11 cellular contexts compared by ENCODE assay signal in genomic region chr14:73236752-73237218, GRCh38. TPM values are rescaled to one million over a fixed set of nuclear protein-coding genes. Genes with fewer than 3 reads are reported as not detected.
DNase-seq lines count a peak whose midpoint lies in the region; ATAC-seq, FAIRE-seq and TF ChIP-seq lines count a peak whose summit lies in the region.
"Had no signal": no experiment of that assay in that cellular context is flagged by ENCODE, and none has a peak within 500 bp of the region (broad histone marks: within the 10 kb centered on the region; RNA-seq: fewer than 3 reads in every experiment).

No MANE protein-coding gene starts in this region.

- 61 to 62% methylated on average over 6 of the region's 7 CpGs for WGBS in testis, 2 donors

- H3K9me3 ChIP-seq in kidney (ENCODE audit: control insufficient read depth in 1 of 2, low read length in 2 of 2) (no peaks in the 10 kb centered on the region), testis (no peaks in the 10 kb centered on the region)
- H3K9me3 ChIP-seq: vagina had no signal

- TF ChIP-seq POLR2A in testis (IDR thresholded peaks at IDR 0.05) = no peak

- H3K4me3 Mint-ChIP-seq in activated T-cell treated with anti-CD3 and anti-CD28 coated beads, Interleukin-2, amount 50 U/mL, for 72 hours = peak overlapping the region; percentile 61 to 77
- H3K4me3 Mint-ChIP-seq in activated naive CD8-positive, alpha-beta T cell = peak overlapping the region; percentile 72

- peak overlapping the region in 1 of 2 donors; percentile 63 for H3K4me3 ChIP-seq in kidney (ENCODE audit: low read length in 2 of 2)
- peak overlapping the region; percentile 64 for H3K4me3 ChIP-seq in testis

- H3K27ac ChIP-seq in kidney (ENCODE audit: low read depth in 2 of 2, low read length in 2 of 2) = peak overlapping the region; percentile 43 to 89
- H3K27ac ChIP-seq in testis = peak overlapping the region in 1 of 2 donors; percentile 87

- FAIRE-seq in kidney (lab: Jason Lieb, UNC) = no peak

- no peaks in the 10 kb centered on the region for H3K36me3 ChIP-seq in kidney (ENCODE audit: control insufficient read depth in 1 of 2, insufficient read depth in 2 of 2, low read length in 2 of 2)
- no peaks in the 10 kb centered on the region for H3K36me3 ChIP-seq in testis (ENCODE audit: low read depth, missing control alignments)
- H3K36me3 ChIP-seq: vagina had no signal

- intact Hi-C loops in kidney (cut with DNase I) (no loop called here), testis (cut with DNase I; ENCODE audit: low total_unique reads) (no loop called here)

- no peaks in the 10 kb centered on the region for H3K27me3 ChIP-seq in testis
- H3K27me3 ChIP-seq: vagina had no signal

- no peak overlapping the region for H3K27ac Mint-ChIP-seq in activated T-cell treated with anti-CD3 and anti-CD28 coated beads, Interleukin-2, amount 50 U/mL, for 72 hours
- no peak overlapping the region for H3K27ac Mint-ChIP-seq in activated naive CD8-positive, alpha-beta T cell

- H3K4me1 ChIP-seq in kidney (ENCODE audit: control insufficient read depth in 1 of 2, insufficient read depth in 1 of 2, low read depth in 1 of 2, low read length in 2 of 2) (peaks cover 15 to 40% of the 10 kb centered on the region in 2 donors), testis (peaks cover 21% of the 10 kb centered on the region)

- no peak for ATAC-seq in activated T-cell treated with anti-CD3 and anti-CD28 coated beads, Interleukin-2, amount 50 U/mL, for 72 hours (replicated peaks in 1 of 2)
- no peak for ATAC-seq in GM19463 (IDR thresholded peaks at IDR 0.05; ENCODE audit: unreplicated experiment)

- H3K4me1 Mint-ChIP-seq in activated T-cell treated with anti-CD3 and anti-CD28 coated beads, Interleukin-2, amount 50 U/mL, for 72 hours (ENCODE audit: low read depth) = peaks cover 28% of the 10 kb centered on the region
- H3K4me1 Mint-ChIP-seq in activated naive CD8-positive, alpha-beta T cell (ENCODE audit: low read depth) = peaks cover 16% of the 10 kb centered on the region

- TF ChIP-seq CTCF in kidney (IDR thresholded peaks at IDR 0.05; ENCODE audit: borderline replicate concordance, extremely low read depth, insufficient read depth) = no peak
- no peak for TF ChIP-seq CTCF in testis (IDR thresholded peaks at IDR 0.05)

- peaks cover 0 to 4% of the 10 kb centered on the region in 2 donors for H3K36me3 Mint-ChIP-seq in activated T-cell treated with anti-CD3 and anti-CD28 coated beads, Interleukin-2, amount 50 U/mL, for 72 hours (ENCODE audit: insufficient read depth in 2 of 2)
- no peaks in the 10 kb centered on the region for H3K36me3 Mint-ChIP-seq in activated naive CD8-positive, alpha-beta T cell

- H3K27me3 Mint-ChIP-seq in activated T-cell treated with anti-CD3 and anti-CD28 coated beads, Interleukin-2, amount 50 U/mL, for 72 hours (ENCODE audit: low read depth) = peaks cover 83% of the 10 kb centered on the region
- peaks cover 40% of the 10 kb centered on the region for H3K27me3 Mint-ChIP-seq in activated naive CD8-positive, alpha-beta T cell

- no peak for DNase-seq in activated T-cell treated with anti-CD3 and anti-CD28 coated beads, Interleukin-2, amount 50 U/mL, for 72 hours
- DNase-seq in activated T-cell treated with anti-CD3 and anti-CD28 coated beads, Interleukin-2, amount 50 U/mL, for 48 hours = no peak
- DNase-seq in kidney (no peak), testis (no peak), NCI-H82 treated with DMSO at 0.1 percent for 48 hours (lab: John Stamatoyannopoulos, UW; ENCODE audit: unreplicated experiment) (no peak), NCI-H2196 treated with DMSO at 0.1 percent for 48 hours (lab: John Stamatoyannopoulos, UW; ENCODE audit: unreplicated experiment) (no peak)
- DNase-seq: effector CD4-positive, alpha-beta T cell; KG1 had no signal

- H3K9ac ChIP-seq in kidney (ENCODE audit: low read length in 2 of 2) = peak overlapping the region in 1 of 2 donors; percentile 0

- H3K9me3 Mint-ChIP-seq in activated T-cell treated with anti-CD3 and anti-CD28 coated beads, Interleukin-2, amount 50 U/mL, for 72 hours = no peaks in the 10 kb centered on the region
- no peaks in the 10 kb centered on the region for H3K9me3 Mint-ChIP-seq in activated naive CD8-positive, alpha-beta T cell (ENCODE audit: low read depth)

RNA-seq across cellular contexts. Expression of gene PAPLN, which starts 0.5 kb away (rescaled TPM):
- total RNA-seq in activated T-cell treated with anti-CD3 and anti-CD28 coated beads, Interleukin-2, amount 50 U/mL, for 72 hours = 1 to 10 TPM in 1 of 2 donors, under 1 TPM in 1; 0.58 to 1.3 TPM
- total RNA-seq in kidney = 132 TPM
- polyA plus RNA-seq in kidney (ENCODE audit: insufficient read depth, low read depth, low replicate concordance) = 19.1 TPM
- 10 to 100 TPM; 24.5 to 33.4 TPM for total RNA-seq in testis
- 12.4 TPM for polyA plus RNA-seq in testis (ENCODE audit: insufficient read depth, low read depth, low replicate concordance)

Comparison
In these comparisons a context has a peak if more than half of its experiments do, and no peak if none do; other contexts are left out.
1. RNA of gene PAPLN, which starts 0.5 kb away (total RNA-seq): 132 TPM in kidney (single experiment) and 24.5 to 33.4 TPM in testis; 0.58 to 1.3 TPM in activated T-cell treated with anti-CD3 and anti-CD28 coated beads, Interleukin-2, amount 50 U/mL, for 72 hours; every median in the first group is over 10 times any median in the second.